1 cellular context compared by ENCODE assay signal in the genomic region with DNA sequence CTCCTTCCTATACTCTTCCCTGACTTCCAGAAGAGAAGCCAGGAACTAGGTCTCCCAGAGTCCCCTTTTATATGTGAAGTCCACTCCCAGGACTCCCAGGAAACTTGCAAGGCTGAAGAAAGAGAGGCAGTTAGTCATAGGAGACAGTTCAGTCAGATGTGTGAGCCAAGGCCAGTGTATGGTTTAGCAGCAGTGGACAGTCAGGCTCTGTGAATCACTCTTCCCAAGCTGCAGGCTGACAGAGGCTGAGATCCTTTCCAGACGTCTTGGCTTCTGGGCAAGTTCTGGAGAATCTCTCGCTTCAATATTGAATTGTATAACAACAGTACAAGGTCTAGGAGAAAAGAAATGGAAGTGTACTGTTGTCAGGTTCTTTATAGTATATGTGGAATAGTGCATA.
TF ChIP-seq lines count a peak whose summit lies in the region.

No MANE protein-coding gene starts in this region.

TF ChIP-seq in HepG2, 621 proteins besides CTCF, POLR2A, EP300 and RAD21:
- TF ChIP-seq HDAC2 (CRISPR knock-in tag; IDR thresholded peaks at IDR 0.05) (no peak), ZBTB38 (CRISPR knock-in tag; IDR thresholded peaks at IDR 0.05) (no peak), ZNF678 (CRISPR knock-in tag; IDR thresholded peaks at IDR 0.05) (no peak), MED13 (CRISPR knock-in tag; IDR thresholded peaks at IDR 0.05) (no peak), RARA (CRISPR knock-in tag; IDR thresholded peaks at IDR 0.05) (no peak), MED8 (CRISPR knock-in tag; IDR thresholded peaks at IDR 0.05; ENCODE audit: insufficient replicate concordance) (no peak), MEF2D (CRISPR knock-in tag; IDR thresholded peaks at IDR 0.05) (no peak), ZKSCAN1 (IDR thresholded peaks at IDR 0.05; ENCODE audit: low read length) (no peak), ESRRA (CRISPR knock-in tag; IDR thresholded peaks at IDR 0.05; ENCODE audit: low read depth) (no peak), ZNF7 (CRISPR knock-in tag; IDR thresholded peaks at IDR 0.05) (no peak), ZNF615 (CRISPR knock-in tag; IDR thresholded peaks at IDR 0.05; ENCODE audit: borderline replicate concordance) (no peak), RARG (CRISPR knock-in tag; IDR thresholded peaks at IDR 0.05; ENCODE audit: low read depth) (no peak), HNRNPLL (IDR thresholded peaks at IDR 0.05; ENCODE audit: low read depth, low read length, poor library complexity, severe bottlenecking) (no peak), ZMYM2 (CRISPR knock-in tag; IDR thresholded peaks at IDR 0.05) (no peak), MAFF (IDR thresholded peaks at IDR 0.05; ENCODE audit: low read depth, low read length) (no peak)
- TF ChIP-seq, protein P1, sequence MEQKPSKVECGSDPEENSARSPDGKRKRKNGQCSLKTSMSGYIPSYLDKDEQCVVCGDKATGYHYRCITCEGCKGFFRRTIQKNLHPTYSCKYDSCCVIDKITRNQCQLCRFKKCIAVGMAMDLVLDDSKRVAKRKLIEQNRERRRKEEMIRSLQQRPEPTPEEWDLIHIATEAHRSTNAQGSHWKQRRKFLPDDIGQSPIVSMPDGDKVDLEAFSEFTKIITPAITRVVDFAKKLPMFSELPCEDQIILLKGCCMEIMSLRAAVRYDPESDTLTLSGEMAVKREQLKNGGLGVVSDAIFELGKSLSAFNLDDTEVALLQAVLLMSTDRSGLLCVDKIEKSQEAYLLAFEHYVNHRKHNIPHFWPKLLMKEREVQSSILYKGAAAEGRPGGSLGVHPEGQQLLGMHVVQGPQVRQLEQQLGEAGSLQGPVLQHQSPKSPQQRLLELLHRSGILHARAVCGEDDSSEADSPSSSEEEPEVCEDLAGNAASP (CRISPR knock-in tag; IDR thresholded peaks at IDR 0.05; ENCODE audit: borderline replicate concordance), result no peak
- TF ChIP-seq, protein P2, sequence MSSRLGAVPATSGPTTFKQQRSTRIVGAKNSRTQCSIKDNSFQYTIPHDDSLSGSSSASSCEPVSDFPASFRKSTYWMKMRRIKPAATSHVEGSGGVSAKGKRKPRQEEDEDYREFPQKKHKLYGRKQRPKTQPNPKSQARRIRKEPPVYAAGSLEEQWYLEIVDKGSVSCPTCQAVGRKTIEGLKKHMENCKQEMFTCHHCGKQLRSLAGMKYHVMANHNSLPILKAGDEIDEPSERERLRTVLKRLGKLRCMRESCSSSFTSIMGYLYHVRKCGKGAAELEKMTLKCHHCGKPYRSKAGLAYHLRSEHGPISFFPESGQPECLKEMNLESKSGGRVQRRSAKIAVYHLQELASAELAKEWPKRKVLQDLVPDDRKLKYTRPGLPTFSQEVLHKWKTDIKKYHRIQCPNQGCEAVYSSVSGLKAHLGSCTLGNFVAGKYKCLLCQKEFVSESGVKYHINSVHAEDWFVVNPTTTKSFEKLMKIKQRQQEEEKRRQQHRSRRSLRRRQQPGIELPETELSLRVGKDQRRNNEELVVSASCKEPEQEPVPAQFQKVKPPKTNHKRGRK (CRISPR knock-in tag; IDR thresholded peaks at IDR 0.05), result no peak
